ENCODE assay signal across 23 cellular contexts in the genomic region with DNA sequence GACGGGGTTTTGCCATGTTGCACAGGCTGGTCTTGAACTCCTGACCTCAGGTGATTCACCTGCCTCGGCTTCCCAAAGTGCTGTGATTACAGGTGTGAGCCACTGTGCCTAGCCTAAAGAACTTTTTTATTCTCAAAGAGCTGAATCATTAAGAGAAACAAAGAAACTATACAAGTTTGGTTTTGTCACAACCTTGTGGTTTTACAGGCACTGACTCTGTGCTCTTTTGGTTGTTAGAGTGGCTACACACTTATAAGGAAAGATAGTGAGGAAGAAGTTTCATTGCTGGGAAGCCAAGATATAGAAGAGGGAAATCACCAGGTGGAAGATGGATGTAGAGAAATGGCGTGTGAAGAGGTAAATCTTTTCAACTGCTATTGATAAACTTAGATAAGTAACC. TPM values are rescaled to one million over a fixed set of nuclear protein-coding genes. Genes with fewer than 3 reads are reported as not detected.
"Had no signal": no experiment of that assay in that cellular context is flagged by ENCODE, and none has a peak within 500 bp of the region (broad histone marks: within the 10 kb centered on the region; RNA-seq: fewer than 3 reads in every experiment).

No MANE protein-coding gene starts in this region.

- H3K4me3 Mint-ChIP-seq: activated CD4-positive, alpha-beta memory T cell treated with anti-CD3 and anti-CD28 coated beads, Interleukin-2, amount 10 ng/mL, durations not matched to agents 7 days and 5 days; activated naive CD4-positive, alpha-beta T cell treated with anti-CD3 and anti-CD28 coated beads for 36 hours; activated naive CD8-positive, alpha-beta T cell treated with anti-CD3 and anti-CD28 coated beads, Interleukin-2, amount 10 ng/mL, durations not matched to agents 7 days and 5 days; T-helper 17 cell; WTC11 had no signal

- ATAC-seq: T-helper 17 cell, WTC11 had no signal

- H3K4me1 ChIP-seq: adrenal gland had no signal

- H3K4me2 ChIP-seq: PC-9 had no signal

- H3K4me3 ChIP-seq: adrenal gland, PC-9 had no signal

- H3K9me3 ChIP-seq: adrenal gland had no signal

- DNase-seq: activated CD4-positive, alpha-beta memory T cell treated with anti-CD3 and anti-CD28 coated beads, Interleukin-2, amount 10 ng/mL, durations not matched to agents 7 days and 5 days; activated CD4-positive, alpha-beta T cell treated with anti-CD3 and anti-CD28 coated beads for 1 hour; activated CD4-positive, alpha-beta T cell treated with anti-CD3 and anti-CD28 coated beads, Interleukin-2, amount 50 U/mL, for 1 hour; activated gamma-delta T cell; activated naive CD4-positive, alpha-beta T cell treated with anti-CD3 and anti-CD28 coated beads for 36 hours; activated naive CD8-positive, alpha-beta T cell treated with anti-CD3 and anti-CD28 coated beads, Interleukin-2, amount 10 ng/mL, durations not matched to agents 7 days and 5 days; activated T-cell treated with anti-CD3 and anti-CD28 coated beads for 4 hours; adrenal gland; anterior cingulate cortex; central memory CD4-positive, alpha-beta T cell; IMR-90; Kasumi-1; KBM-7; NCI-H1105 treated with DMSO at 0.1 percent for 48 hours; NCI-H1436 treated with DMSO at 0.1 percent for 48 hours; NCI-H187; NCI-H2081; NCI-H510A treated with DMSO at 0.1 percent for 48 hours; PC-9; SHP77 treated with DMSO at 0.1 percent for 48 hours; T-helper 17 cell; T-helper 9 cell had no signal

- H3K9me3 Mint-ChIP-seq: activated CD4-positive, alpha-beta memory T cell treated with anti-CD3 and anti-CD28 coated beads, Interleukin-2, amount 10 ng/mL, durations not matched to agents 7 days and 5 days; activated naive CD4-positive, alpha-beta T cell treated with anti-CD3 and anti-CD28 coated beads for 36 hours; activated naive CD8-positive, alpha-beta T cell treated with anti-CD3 and anti-CD28 coated beads, Interleukin-2, amount 10 ng/mL, durations not matched to agents 7 days and 5 days; WTC11 had no signal

- H2AFZ ChIP-seq: PC-9 had no signal

- H3K27me3 Mint-ChIP-seq: activated CD4-positive, alpha-beta memory T cell treated with anti-CD3 and anti-CD28 coated beads, Interleukin-2, amount 10 ng/mL, durations not matched to agents 7 days and 5 days; activated naive CD8-positive, alpha-beta T cell treated with anti-CD3 and anti-CD28 coated beads, Interleukin-2, amount 10 ng/mL, durations not matched to agents 7 days and 5 days; T-helper 17 cell had no signal

- H3K27ac ChIP-seq: adrenal gland, PC-9 had no signal

- H3K4me1 Mint-ChIP-seq: activated CD4-positive, alpha-beta memory T cell treated with anti-CD3 and anti-CD28 coated beads, Interleukin-2, amount 10 ng/mL, durations not matched to agents 7 days and 5 days; WTC11 had no signal

- H3K27me3 ChIP-seq: adrenal gland had no signal

- H3K27ac Mint-ChIP-seq: activated CD4-positive, alpha-beta memory T cell treated with anti-CD3 and anti-CD28 coated beads, Interleukin-2, amount 10 ng/mL, durations not matched to agents 7 days and 5 days; activated naive CD4-positive, alpha-beta T cell treated with anti-CD3 and anti-CD28 coated beads for 36 hours; activated naive CD8-positive, alpha-beta T cell treated with anti-CD3 and anti-CD28 coated beads, Interleukin-2, amount 10 ng/mL, durations not matched to agents 7 days and 5 days; T-helper 17 cell; WTC11 had no signal

RNA-seq across cellular contexts. Expression of a gene that starts 10.1 kb away (rescaled TPM):
- total RNA-seq: PC-9 had no signal
